29 cellular contexts compared by ENCODE assay signal in the genomic region with DNA sequence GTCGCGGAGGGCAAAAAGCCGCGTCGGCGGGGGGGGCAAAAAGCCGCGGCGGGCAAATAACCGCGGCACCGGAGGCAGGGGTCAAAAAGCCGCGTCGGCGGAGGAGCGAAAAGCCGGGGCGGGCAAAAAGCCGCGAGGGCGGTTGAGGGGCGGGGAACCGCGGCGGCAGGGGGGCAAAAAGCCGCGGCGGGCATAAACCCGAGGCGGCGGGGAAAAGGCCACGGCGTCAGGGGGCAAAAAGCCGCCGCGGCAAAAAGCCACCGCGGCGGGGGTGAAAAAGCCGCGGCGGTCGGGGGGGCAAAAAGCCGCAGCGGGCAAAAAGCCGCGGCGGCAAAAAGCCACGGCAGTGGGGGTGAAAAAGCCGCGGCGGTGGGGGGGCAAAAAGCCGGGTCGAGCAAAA.
"Had no signal": no experiment of that assay in that cellular context is flagged by ENCODE, and none has a peak within 500 bp of the region (broad histone marks: within the 10 kb centered on the region; RNA-seq: fewer than 3 reads in every experiment).

No MANE protein-coding gene starts in this region.

- H3K9me3 ChIP-seq: colonic mucosa, esophagus muscularis mucosa, esophagus squamous epithelium, gastrocnemius medialis, gastroesophageal sphincter, heart left ventricle, heart right ventricle had no signal

- H3K27me3 Mint-ChIP-seq: dendritic cell treated with granulocyte-macrophage colony-stimulating factor and Interleukin-4, amounts not matched to agents 40 ng/mL and 50 ng/mL, for 4 days; effector memory CD8-positive, alpha-beta T cell had no signal

- H3K4me3 Mint-ChIP-seq: dendritic cell treated with granulocyte-macrophage colony-stimulating factor and Interleukin-4, amounts not matched to agents 40 ng/mL and 50 ng/mL, for 4 days; effector memory CD8-positive, alpha-beta T cell; endodermal cell had no signal

- H3K36me3 ChIP-seq: colonic mucosa, esophagus muscularis mucosa, esophagus squamous epithelium, gastrocnemius medialis, gastroesophageal sphincter, heart left ventricle, heart right ventricle had no signal

- H3K79me2 ChIP-seq: hepatocyte had no signal

- H3K27me3 ChIP-seq: colonic mucosa, dorsolateral prefrontal cortex, esophagus muscularis mucosa, esophagus squamous epithelium, foreskin keratinocyte, gastrocnemius medialis, gastroesophageal sphincter, heart left ventricle, heart right ventricle, hepatocyte had no signal

- H3K27ac ChIP-seq: colonic mucosa, coronary artery, dorsolateral prefrontal cortex, epithelial cell of prostate, esophagus muscularis mucosa, esophagus squamous epithelium, foreskin keratinocyte, gastrocnemius medialis, gastroesophageal sphincter, heart left ventricle, heart right ventricle, hepatocyte had no signal

- DNase-seq: colonic mucosa; cortex of kidney; dermis blood vessel endothelial cell; dorsolateral prefrontal cortex; effector CD4-positive, alpha-beta T cell; effector CD8-positive, alpha-beta T cell; effector memory CD4-positive, alpha-beta T cell; effector memory CD8-positive, alpha-beta T cell; endodermal cell; erythroblast; esophagus squamous epithelium; foreskin fibroblast; foreskin keratinocyte; foreskin melanocyte; gastrocnemius medialis; glutamatergic neuron; head of caudate nucleus; heart left ventricle; heart right ventricle had no signal

- H3K4me1 Mint-ChIP-seq: endodermal cell had no signal

- H2AFZ ChIP-seq: hepatocyte had no signal

- H3K4me1 ChIP-seq: colonic mucosa, esophagus muscularis mucosa, esophagus squamous epithelium, foreskin keratinocyte, gastrocnemius medialis, gastroesophageal sphincter, heart left ventricle, heart right ventricle had no signal

- FAIRE-seq: endometrium, endothelial cell of umbilical vein, frontal cortex had no signal

- H3K9me3 Mint-ChIP-seq: dendritic cell treated with granulocyte-macrophage colony-stimulating factor and Interleukin-4, amounts not matched to agents 40 ng/mL and 50 ng/mL, for 4 days; effector memory CD8-positive, alpha-beta T cell; endodermal cell had no signal

- H3K4me2 ChIP-seq: hepatocyte had no signal

- ATAC-seq: effector memory CD8-positive, alpha-beta T cell; esophagus mucosa; foreskin keratinocyte; gastrocnemius medialis; gastroesophageal sphincter; heart left ventricle; heart right ventricle had no signal

- H3K4me3 ChIP-seq: colonic mucosa, coronary artery, dorsolateral prefrontal cortex, esophagus muscularis mucosa, esophagus squamous epithelium, gastrocnemius medialis, gastroesophageal sphincter, heart left ventricle, heart right ventricle, hepatocyte had no signal

- H3K27ac Mint-ChIP-seq: dendritic cell treated with granulocyte-macrophage colony-stimulating factor and Interleukin-4, amounts not matched to agents 40 ng/mL and 50 ng/mL, for 4 days; effector memory CD8-positive, alpha-beta T cell; endodermal cell had no signal
